1 cellular context compared by ENCODE assay signal in genomic region chr1:224459051-224459450, GRCh38.
TF ChIP-seq lines count a peak whose summit lies in the region.

No MANE protein-coding gene starts in this region.

TF ChIP-seq in K562, 482 proteins besides CTCF, POLR2A, EP300 and RAD21 (continued from another document):
- TF ChIP-seq ZBTB11 (CRISPR knock-in tag; IDR thresholded peaks at IDR 0.05) = 0 out of 6 replicates have a peak, but pooled peaks of 1 of the 3 experiments have one; percentile 45
- TF ChIP-seq DNMT1 (IDR thresholded peaks at IDR 0.05) = no peak
- TF ChIP-seq SFPQ (IDR thresholded peaks at IDR 0.05; ENCODE audit: low read depth, low read length) = no peak
- TF ChIP-seq, protein P1, sequence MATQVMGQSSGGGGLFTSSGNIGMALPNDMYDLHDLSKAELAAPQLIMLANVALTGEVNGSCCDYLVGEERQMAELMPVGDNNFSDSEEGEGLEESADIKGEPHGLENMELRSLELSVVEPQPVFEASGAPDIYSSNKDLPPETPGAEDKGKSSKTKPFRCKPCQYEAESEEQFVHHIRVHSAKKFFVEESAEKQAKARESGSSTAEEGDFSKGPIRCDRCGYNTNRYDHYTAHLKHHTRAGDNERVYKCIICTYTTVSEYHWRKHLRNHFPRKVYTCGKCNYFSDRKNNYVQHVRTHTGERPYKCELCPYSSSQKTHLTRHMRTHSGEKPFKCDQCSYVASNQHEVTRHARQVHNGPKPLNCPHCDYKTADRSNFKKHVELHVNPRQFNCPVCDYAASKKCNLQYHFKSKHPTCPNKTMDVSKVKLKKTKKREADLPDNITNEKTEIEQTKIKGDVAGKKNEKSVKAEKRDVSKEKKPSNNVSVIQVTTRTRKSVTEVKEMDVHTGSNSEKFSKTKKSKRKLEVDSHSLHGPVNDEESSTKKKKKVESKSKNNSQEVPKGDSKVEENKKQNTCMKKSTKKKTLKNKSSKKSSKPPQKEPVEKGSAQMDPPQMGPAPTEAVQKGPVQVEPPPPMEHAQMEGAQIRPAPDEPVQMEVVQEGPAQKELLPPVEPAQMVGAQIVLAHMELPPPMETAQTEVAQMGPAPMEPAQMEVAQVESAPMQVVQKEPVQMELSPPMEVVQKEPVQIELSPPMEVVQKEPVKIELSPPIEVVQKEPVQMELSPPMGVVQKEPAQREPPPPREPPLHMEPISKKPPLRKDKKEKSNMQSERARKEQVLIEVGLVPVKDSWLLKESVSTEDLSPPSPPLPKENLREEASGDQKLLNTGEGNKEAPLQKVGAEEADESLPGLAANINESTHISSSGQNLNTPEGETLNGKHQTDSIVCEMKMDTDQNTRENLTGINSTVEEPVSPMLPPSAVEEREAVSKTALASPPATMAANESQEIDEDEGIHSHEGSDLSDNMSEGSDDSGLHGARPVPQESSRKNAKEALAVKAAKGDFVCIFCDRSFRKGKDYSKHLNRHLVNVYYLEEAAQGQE (CRISPR knock-in tag; IDR thresholded peaks at IDR 0.05; ENCODE audit: low read depth) = no peak
- TF ChIP-seq GATAD2B (IDR thresholded peaks at IDR 0.05; ENCODE audit: borderline replicate concordance) = no peak
- no peak for TF ChIP-seq ESRRB (CRISPR knock-in tag; IDR thresholded peaks at IDR 0.05; ENCODE audit: borderline replicate concordance)
- TF ChIP-seq SREBF2 (CRISPR knock-in tag; IDR thresholded peaks at IDR 0.05) = no peak
- no peak for TF ChIP-seq EZH2 (IDR thresholded peaks at IDR 0.05; ENCODE audit: borderline replicate concordance, low read depth, low read length)
- TF ChIP-seq RUNX1 (IDR thresholded peaks at IDR 0.05; ENCODE audit: low read depth) = no peak
- peak; percentile 64; the same call in 1 of the 2 replicates for TF ChIP-seq ZNF175 (CRISPR knock-in tag; IDR thresholded peaks at IDR 0.05; ENCODE audit: low read depth)
- no peak for TF ChIP-seq NFYB (IDR thresholded peaks at IDR 0.05; ENCODE audit: extremely low read depth, insufficient read length)
- TF ChIP-seq TAF7 (tag; IDR thresholded peaks at IDR 0.05) = no peak
- TF ChIP-seq PML (IDR thresholded peaks at IDR 0.05; ENCODE audit: low read length) = no peak
- TF ChIP-seq CHAMP1 (IDR thresholded peaks at IDR 0.05) = no peak
